1 cellular context compared by ENCODE assay signal in the genomic region with DNA sequence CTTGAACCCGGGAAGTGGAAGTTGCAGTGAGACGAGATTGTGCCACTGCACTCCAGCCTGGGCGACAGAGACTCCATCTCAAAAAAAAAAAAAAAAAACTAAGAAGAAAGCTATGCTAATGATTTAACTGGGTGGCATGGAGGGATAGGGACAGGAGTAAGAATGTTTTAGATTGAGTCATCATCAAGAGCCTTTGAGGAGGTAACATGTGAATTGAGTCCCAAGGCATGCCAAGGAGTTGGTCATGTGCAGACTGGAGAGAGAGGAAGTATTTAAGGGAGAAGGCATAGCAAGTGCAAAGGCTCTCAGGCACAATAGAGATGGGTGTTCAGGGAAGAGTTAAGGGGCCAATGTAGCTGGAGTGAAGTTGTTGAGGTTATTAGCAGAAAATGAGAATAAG.
TF ChIP-seq lines count a peak whose summit lies in the region.

No MANE protein-coding gene starts in this region.

TF ChIP-seq in WTC11, 78 proteins besides CTCF, POLR2A, EP300 and RAD21 (continued from another document):
- TF ChIP-seq ZNF281 (CRISPR knock-in tag; IDR thresholded peaks at IDR 0.05) (no peak), E2F4 (CRISPR knock-in tag; IDR thresholded peaks at IDR 0.05; ENCODE audit: borderline replicate concordance, low read depth) (no peak), TP53 (CRISPR knock-in tag; IDR thresholded peaks at IDR 0.05) (no peak), ZNF671 (CRISPR knock-in tag; IDR thresholded peaks at IDR 0.05) (no peak), RELA (CRISPR knock-in tag; IDR thresholded peaks at IDR 0.05; ENCODE audit: borderline replicate concordance) (no peak), JUN (CRISPR knock-in tag; IDR thresholded peaks at IDR 0.05) (no peak), ZNF396 (CRISPR knock-in tag; IDR thresholded peaks at IDR 0.05; ENCODE audit: borderline replicate concordance) (no peak), ZNF317 (CRISPR knock-in tag; IDR thresholded peaks at IDR 0.05; ENCODE audit: borderline replicate concordance, low read depth) (no peak), STAT6 (CRISPR knock-in tag; conservative IDR thresholded peaks at IDR 0.05; ENCODE audit: low read depth) (no peak), SMAD4 (CRISPR knock-in tag; IDR thresholded peaks at IDR 0.05) (no peak), NR3C1 (CRISPR knock-in tag; conservative IDR thresholded peaks at IDR 0.05; ENCODE audit: low read depth) (no peak), NFATC4 (CRISPR knock-in tag; IDR thresholded peaks at IDR 0.05) (no peak)
- TF ChIP-seq, protein P1, sequence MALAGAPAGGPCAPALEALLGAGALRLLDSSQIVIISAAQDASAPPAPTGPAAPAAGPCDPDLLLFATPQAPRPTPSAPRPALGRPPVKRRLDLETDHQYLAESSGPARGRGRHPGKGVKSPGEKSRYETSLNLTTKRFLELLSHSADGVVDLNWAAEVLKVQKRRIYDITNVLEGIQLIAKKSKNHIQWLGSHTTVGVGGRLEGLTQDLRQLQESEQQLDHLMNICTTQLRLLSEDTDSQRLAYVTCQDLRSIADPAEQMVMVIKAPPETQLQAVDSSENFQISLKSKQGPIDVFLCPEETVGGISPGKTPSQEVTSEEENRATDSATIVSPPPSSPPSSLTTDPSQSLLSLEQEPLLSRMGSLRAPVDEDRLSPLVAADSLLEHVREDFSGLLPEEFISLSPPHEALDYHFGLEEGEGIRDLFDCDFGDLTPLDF (CRISPR knock-in tag; IDR thresholded peaks at IDR 0.05), result no peak
- TF ChIP-seq, protein P2, sequence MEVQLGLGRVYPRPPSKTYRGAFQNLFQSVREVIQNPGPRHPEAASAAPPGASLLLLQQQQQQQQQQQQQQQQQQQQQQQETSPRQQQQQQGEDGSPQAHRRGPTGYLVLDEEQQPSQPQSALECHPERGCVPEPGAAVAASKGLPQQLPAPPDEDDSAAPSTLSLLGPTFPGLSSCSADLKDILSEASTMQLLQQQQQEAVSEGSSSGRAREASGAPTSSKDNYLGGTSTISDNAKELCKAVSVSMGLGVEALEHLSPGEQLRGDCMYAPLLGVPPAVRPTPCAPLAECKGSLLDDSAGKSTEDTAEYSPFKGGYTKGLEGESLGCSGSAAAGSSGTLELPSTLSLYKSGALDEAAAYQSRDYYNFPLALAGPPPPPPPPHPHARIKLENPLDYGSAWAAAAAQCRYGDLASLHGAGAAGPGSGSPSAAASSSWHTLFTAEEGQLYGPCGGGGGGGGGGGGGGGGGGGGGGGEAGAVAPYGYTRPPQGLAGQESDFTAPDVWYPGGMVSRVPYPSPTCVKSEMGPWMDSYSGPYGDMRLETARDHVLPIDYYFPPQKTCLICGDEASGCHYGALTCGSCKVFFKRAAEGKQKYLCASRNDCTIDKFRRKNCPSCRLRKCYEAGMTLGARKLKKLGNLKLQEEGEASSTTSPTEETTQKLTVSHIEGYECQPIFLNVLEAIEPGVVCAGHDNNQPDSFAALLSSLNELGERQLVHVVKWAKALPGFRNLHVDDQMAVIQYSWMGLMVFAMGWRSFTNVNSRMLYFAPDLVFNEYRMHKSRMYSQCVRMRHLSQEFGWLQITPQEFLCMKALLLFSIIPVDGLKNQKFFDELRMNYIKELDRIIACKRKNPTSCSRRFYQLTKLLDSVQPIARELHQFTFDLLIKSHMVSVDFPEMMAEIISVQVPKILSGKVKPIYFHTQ (CRISPR knock-in tag; IDR thresholded peaks at IDR 0.05), result no peak
